In the genomic region with DNA sequence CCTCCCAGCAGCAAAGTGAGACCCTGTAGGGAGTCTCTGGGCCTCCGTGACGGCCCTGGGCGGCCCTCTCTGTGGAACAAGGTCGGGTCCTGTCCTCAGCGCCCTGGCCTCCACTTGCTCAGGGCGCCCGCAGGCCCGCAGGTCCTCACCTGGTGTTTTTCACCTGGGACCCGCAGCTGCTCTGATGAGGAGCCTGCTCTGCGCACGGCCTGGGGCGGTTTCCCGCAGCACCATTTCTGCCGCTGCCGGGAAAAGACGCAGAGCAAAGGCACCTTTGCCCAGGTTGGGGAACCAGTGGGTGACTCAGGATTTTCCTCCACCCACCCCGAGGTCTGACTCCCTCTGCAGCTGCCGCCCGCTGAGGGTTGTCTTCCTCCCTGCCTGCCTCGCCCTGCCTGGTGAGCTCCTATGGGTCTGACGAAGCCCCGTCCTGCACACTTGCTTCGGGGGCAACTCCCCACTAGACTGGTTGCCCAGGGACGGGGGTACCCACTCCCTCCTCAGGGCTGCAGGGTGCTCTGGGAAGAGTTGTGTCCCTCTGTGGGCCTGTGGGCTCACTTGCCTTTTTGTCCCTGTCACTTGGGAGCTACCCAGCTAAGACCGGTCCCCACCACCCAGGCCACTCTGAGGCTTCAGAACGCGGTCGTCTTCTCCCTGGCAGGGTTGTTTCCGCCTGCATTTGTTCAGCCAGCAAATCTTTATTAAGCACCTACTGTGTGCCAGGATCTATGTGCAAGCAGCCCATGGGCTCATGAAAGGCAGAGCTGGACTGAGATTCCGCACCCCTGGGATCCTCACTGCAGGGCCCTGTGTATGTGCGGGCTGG, we compare ENCODE assay signal across 12 cellular contexts.
DNase-seq lines count a peak whose midpoint lies in the region; ATAC-seq and TF ChIP-seq lines count a peak whose summit lies in the region.
"Had no signal": no experiment of that assay in that cellular context is flagged by ENCODE, and none has a peak within 500 bp of the region (broad histone marks: within the 10 kb centered on the region; RNA-seq: fewer than 3 reads in every experiment).

No MANE protein-coding gene starts in this region.

- H3K79me1 ChIP-seq in mesendoderm (ENCODE audit: low read length) = no peaks in the 10 kb centered on the region

- no peaks in the 10 kb centered on the region for H3K36me3 ChIP-seq in mesendoderm (ENCODE audit: control insufficient read depth, insufficient read depth, low read length)
- H3K36me3 ChIP-seq in MG63 = no peaks in the 10 kb centered on the region
- H3K36me3 ChIP-seq in MM.1S (replicated peaks; ENCODE audit: insufficient read depth, low read length) = no peaks in the 10 kb centered on the region

- no peak overlapping the region for H2BK120ac ChIP-seq in mesendoderm (ENCODE audit: low read depth, low read length)

- peaks cover 5% of the 10 kb centered on the region for H3K4me1 ChIP-seq in mesendoderm (ENCODE audit: control insufficient read depth, low read depth, low read length)
- H3K4me1 ChIP-seq in MM.1S (ENCODE audit: low read length) = peaks cover 8% of the 10 kb centered on the region; the same call in 1 of the 2 replicates

- no peaks in the 10 kb centered on the region for H3K36me3 Mint-ChIP-seq in chondrocyte (ENCODE audit: low read depth)

- no peak overlapping the region for H2AK5ac ChIP-seq in mesendoderm (ENCODE audit: low read length)

- H3K4me3 ChIP-seq in mesendoderm (ENCODE audit: low read length) (no peak overlapping the region), MG63 (no peak overlapping the region), MM.1S (ENCODE audit: low read length) (no peak overlapping the region)
- H3K4me3 ChIP-seq: GM12878, skin epidermis had no signal

- H2BK5ac ChIP-seq in mesendoderm (ENCODE audit: low read length) = no peak overlapping the region

- H3K27ac Mint-ChIP-seq in chondrocyte (ENCODE audit: unreplicated experiment) = no peak overlapping the region

- no peak for TF ChIP-seq CTCF in chondrocyte (IDR thresholded peaks at IDR 0.05)
- TF ChIP-seq CTCF in MM.1S (IDR thresholded peaks at IDR 0.05; ENCODE audit: low read length) = no peak

- no peak overlapping the region for H4K5ac ChIP-seq in mesendoderm (ENCODE audit: low read length)

- H3K9me3 Mint-ChIP-seq in chondrocyte (ENCODE audit: low read depth) = no peaks in the 10 kb centered on the region

- H3K56ac ChIP-seq in mesendoderm (ENCODE audit: low read length) = peak overlapping the region; percentile 76

- H3K4ac ChIP-seq in mesendoderm (ENCODE audit: low read depth, low read length) = peak overlapping the region; percentile 25

- no peaks in the 10 kb centered on the region for H3K9me2 ChIP-seq in MM.1S (replicated peaks; ENCODE audit: insufficient read depth, low read length)

- H2BK15ac ChIP-seq in mesendoderm (replicated peaks; ENCODE audit: low read depth) = no peak overlapping the region

- H3K9me3 ChIP-seq in MG63 = no peaks in the 10 kb centered on the region
- no peaks in the 10 kb centered on the region for H3K9me3 ChIP-seq in MM.1S (replicated peaks; ENCODE audit: insufficient read depth, low read length)

- H3K4me2 ChIP-seq in mesendoderm (ENCODE audit: low read length) = no peak overlapping the region
- no peak overlapping the region for H3K4me2 ChIP-seq in MM.1S (ENCODE audit: low read depth, low read length)

- WGBS in mesendoderm (ENCODE audit: extremely low coverage, insufficient coverage, low lambda C conversion rate) = no CpG with 5 or more reads among the region's 31 CpGs

- H3F3A ChIP-seq in MM.1S (ENCODE audit: insufficient read depth, low read length) = no peaks in the 10 kb centered on the region

- H3K23ac ChIP-seq in mesendoderm (ENCODE audit: low read length) = no peak overlapping the region

- no peak overlapping the region for H4K8ac ChIP-seq in mesendoderm (ENCODE audit: low read depth, low read length)

- H3K4me3 Mint-ChIP-seq in chondrocyte (ENCODE audit: unreplicated experiment) = no peak overlapping the region

- H3K18ac ChIP-seq in mesendoderm (ENCODE audit: low read length) = peak overlapping the region; percentile 24

- H3K27me3 Mint-ChIP-seq in chondrocyte (ENCODE audit: low read depth) = peaks cover 7% of the 10 kb centered on the region

- no peak for ATAC-seq in GM19467 (IDR thresholded peaks at IDR 0.05; ENCODE audit: unreplicated experiment)

- DNase-seq in 8988T = peak; percentile 90
- DNase-seq in HPDE6-E6E7 (ENCODE audit: extremely low spot score) = peak; percentile 87
- peak; percentile 87 for DNase-seq in chondrocyte (ENCODE audit: low spot score)
- DNase-seq in mesendoderm = no peak
- no peak for DNase-seq in MG63
- DNase-seq in MM.1S = no peak
- no peak for DNase-seq in DMS153 treated with DMSO at 0.1 percent for 48 hours (lab: John Stamatoyannopoulos, UW; ENCODE audit: unreplicated experiment)
- DNase-seq: activated CD4-positive, CD25-positive, alpha-beta regulatory T cell; NCI-H1417 treated with DMSO at 0.1 percent for 48 hours had no signal

- peak overlapping the region; percentile 43 for H3K9ac ChIP-seq in mesendoderm (ENCODE audit: low read length)
- H3K9ac ChIP-seq in MM.1S (ENCODE audit: low read length) = no peak overlapping the region

- H3K27me3 ChIP-seq in mesendoderm (ENCODE audit: insufficient read depth, low read length, poor library complexity) (no peaks in the 10 kb centered on the region), MG63 (no peaks in the 10 kb centered on the region), MM.1S (replicated peaks; ENCODE audit: insufficient read depth, low read length) (no peaks in the 10 kb centered on the region)

- H4K20me1 ChIP-seq in MM.1S (ENCODE audit: insufficient read depth, low read length) = peaks cover 8% of the 10 kb centered on the region; the same call in 1 of the 2 replicates

- H3K79me2 ChIP-seq in mesendoderm (ENCODE audit: control insufficient read depth, insufficient read depth, low read length) (no peaks in the 10 kb centered on the region), MM.1S (ENCODE audit: low read length) (peaks cover 11% of the 10 kb centered on the region)

- peaks cover 12% of the 10 kb centered on the region for H3K4me1 Mint-ChIP-seq in chondrocyte (ENCODE audit: low read depth)

- no peak overlapping the region for H2AFZ ChIP-seq in MM.1S (ENCODE audit: low read length)

- H3K27ac ChIP-seq in mesendoderm (ENCODE audit: low read depth, low read length) (no peak overlapping the region), MM.1S (ENCODE audit: low read length) (no peak overlapping the region)

Comparison
In these comparisons a context has a peak if more than half of its experiments do, and no peak if none do; other contexts are left out.
1. DNase-seq: peak in 8988T (single experiment), HPDE6-E6E7 (single experiment) and chondrocyte (single experiment); none in mesendoderm (single experiment), MG63 (single experiment), MM.1S (single experiment) and DMS153 treated with DMSO at 0.1 percent for 48 hours (single experiment).